In the genomic region with DNA sequence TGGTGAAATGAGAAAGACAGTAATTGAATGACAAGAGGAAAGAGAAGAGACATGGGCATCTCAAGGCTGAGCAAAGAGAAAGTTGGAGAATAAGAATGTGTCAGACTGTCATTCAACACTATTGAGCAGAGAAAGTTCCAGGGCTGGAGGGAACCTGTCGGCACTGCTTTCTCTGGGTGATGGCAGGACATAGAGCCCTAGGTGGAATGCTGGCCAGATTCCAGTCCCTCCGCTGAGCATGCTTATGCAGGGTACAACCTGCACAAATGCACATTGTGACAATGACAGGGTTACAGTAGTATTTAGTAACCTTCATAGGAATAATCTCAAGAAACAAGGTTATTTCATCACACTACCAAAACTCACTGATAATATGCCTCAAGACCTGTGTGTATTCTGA, we compare ENCODE assay signal across 23 cellular contexts.
DNase-seq lines count a peak whose midpoint lies in the region; ATAC-seq and TF ChIP-seq lines count a peak whose summit lies in the region.
"Had no signal": no experiment of that assay in that cellular context is flagged by ENCODE, and none has a peak within 500 bp of the region (broad histone marks: within the 10 kb centered on the region; RNA-seq: fewer than 3 reads in every experiment).

No MANE protein-coding gene starts in this region.

- no peak overlapping the region for H3K27ac ChIP-seq in tibial nerve
- H3K27ac ChIP-seq: BLaER1 had no signal

- H3K4me1 Mint-ChIP-seq in stimulated activated memory B cell treated with anti-CD40 and anti-IgM and Interleukin-4, amounts not matched to agents 10 μg/mL and 1 μg/mL and 100 μg/mL, for 72 hours, result no peaks in the 10 kb centered on the region
- H3K4me1 Mint-ChIP-seq: CD14-positive monocyte; CD4-positive, alpha-beta memory T cell; CD4-positive, CD25-positive, alpha-beta regulatory T cell; CD8-positive, alpha-beta memory T cell had no signal

- no peaks in the 10 kb centered on the region for H3K36me3 Mint-ChIP-seq in stimulated activated memory B cell treated with anti-CD40 and anti-IgM and Interleukin-4, amounts not matched to agents 10 μg/mL and 1 μg/mL and 100 μg/mL, for 72 hours
- H3K36me3 Mint-ChIP-seq: CD14-positive monocyte; CD4-positive, alpha-beta memory T cell; CD4-positive, CD25-positive, alpha-beta regulatory T cell; CD8-positive, alpha-beta memory T cell had no signal

- DNase-seq in cerebellar cortex (ENCODE audit: low spot score), result peak; percentile 6
- no peak for DNase-seq in activated CD8-positive, alpha-beta memory T cell treated with anti-CD3 and anti-CD28 coated beads for 24 hours
- no peak for DNase-seq in NCI-H2196 (lab: John Stamatoyannopoulos, UW; ENCODE audit: unreplicated experiment)
- DNase-seq in tibial nerve (ENCODE audit: low spot score in 2 of 2), result no peak
- DNase-seq: 8988T; ACHN; BE2C; C1 segment of cervical spinal cord; CD4-positive, alpha-beta memory T cell; CD4-positive, CD25-positive, alpha-beta regulatory T cell; CD8-positive, alpha-beta memory T cell; COR-L47; DMS 273 treated with DMSO at 0.1 percent for 48 hours; DMS153; DMS53; DMS79; DND-41; EL; GDM1 had no signal

- H3K27me3 Mint-ChIP-seq in stimulated activated memory B cell treated with anti-CD40 and anti-IgM and Interleukin-4, amounts not matched to agents 10 μg/mL and 1 μg/mL and 100 μg/mL, for 72 hours, result no peaks in the 10 kb centered on the region
- H3K27me3 Mint-ChIP-seq: CD4-positive, alpha-beta memory T cell; CD4-positive, CD25-positive, alpha-beta regulatory T cell; CD8-positive, alpha-beta memory T cell had no signal

- 82 to 90% methylated on average over 2 of the region's 2 CpGs for WGBS in tibial nerve, 2 donors

- no peak for TF ChIP-seq EP300 in tibial nerve (IDR thresholded peaks at IDR 0.05)

- ATAC-seq in stimulated activated memory B cell treated with anti-CD40 and anti-IgM and Interleukin-4, amounts not matched to agents 10 μg/mL and 1 μg/mL and 100 μg/mL, for 72 hours, result peak; percentile 45
- ATAC-seq: GM12878 had no signal

- H3K27me3 ChIP-seq in tibial nerve, result no peaks in the 10 kb centered on the region
- H3K27me3 ChIP-seq: BE2C, BLaER1 had no signal

- H3K4me3 ChIP-seq in tibial nerve, result no peak overlapping the region
- H3K4me3 ChIP-seq: BLaER1, GM12878 had no signal

- TF ChIP-seq CTCF in tibial nerve (IDR thresholded peaks at IDR 0.05), result no peak

- H3K9me3 Mint-ChIP-seq in stimulated activated memory B cell treated with anti-CD40 and anti-IgM and Interleukin-4, amounts not matched to agents 10 μg/mL and 1 μg/mL and 100 μg/mL, for 72 hours, result peaks cover 6% of the 10 kb centered on the region

- no peaks in the 10 kb centered on the region for H3K4me1 ChIP-seq in tibial nerve
- H3K4me1 ChIP-seq: BE2C, BLaER1 had no signal

- no peak overlapping the region for H3K27ac Mint-ChIP-seq in stimulated activated memory B cell treated with anti-CD40 and anti-IgM and Interleukin-4, amounts not matched to agents 10 μg/mL and 1 μg/mL and 100 μg/mL, for 72 hours
- H3K27ac Mint-ChIP-seq: CD14-positive monocyte; CD4-positive, alpha-beta memory T cell; CD4-positive, CD25-positive, alpha-beta regulatory T cell; CD8-positive, alpha-beta memory T cell had no signal

- H3K36me3 ChIP-seq in tibial nerve, result no peaks in the 10 kb centered on the region
- H3K36me3 ChIP-seq: BE2C, BLaER1 had no signal

- no peak overlapping the region for H3K4me3 Mint-ChIP-seq in stimulated activated memory B cell treated with anti-CD40 and anti-IgM and Interleukin-4, amounts not matched to agents 10 μg/mL and 1 μg/mL and 100 μg/mL, for 72 hours
- H3K4me3 Mint-ChIP-seq: CD14-positive monocyte; CD4-positive, alpha-beta memory T cell; CD4-positive, CD25-positive, alpha-beta regulatory T cell; CD8-positive, alpha-beta memory T cell had no signal

- TF ChIP-seq POLR2A in tibial nerve (IDR thresholded peaks at IDR 0.05), result no peak

- no peaks in the 10 kb centered on the region for H3K9me3 ChIP-seq in tibial nerve
- H3K9me3 ChIP-seq: BE2C, BLaER1 had no signal
